ENCODE assay signal across 31 cellular contexts in the genomic region with DNA sequence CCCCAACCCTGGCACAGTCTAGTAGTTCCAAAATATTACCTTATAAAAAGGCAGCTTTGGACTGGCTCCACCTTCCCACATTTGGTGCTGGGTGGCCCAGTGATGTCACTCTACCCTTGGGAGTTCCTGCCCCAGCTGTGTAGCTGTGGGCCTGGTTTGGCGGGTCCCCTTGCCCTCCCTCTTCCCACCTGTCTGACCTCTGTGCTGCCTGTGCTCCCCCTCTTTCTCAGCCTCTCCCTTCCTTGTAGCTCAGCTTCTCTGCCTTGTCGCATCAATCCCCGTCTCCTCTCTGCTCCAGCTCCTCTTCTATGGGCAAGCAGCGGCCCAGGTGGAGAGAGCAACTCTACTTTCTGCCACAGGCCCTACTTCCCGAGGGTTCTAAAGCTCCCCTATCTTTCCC. TPM values are rescaled to one million over a fixed set of nuclear protein-coding genes. Genes with fewer than 3 reads are reported as not detected.
DNase-seq lines count a peak whose midpoint lies in the region; ATAC-seq and TF ChIP-seq lines count a peak whose summit lies in the region.
"Had no signal": no experiment of that assay in that cellular context is flagged by ENCODE, and none has a peak within 500 bp of the region (broad histone marks: within the 10 kb centered on the region; RNA-seq: fewer than 3 reads in every experiment).

No MANE protein-coding gene starts in this region.

- DNase-seq in activated CD4-positive, CD25-positive, alpha-beta regulatory T cell treated with anti-CD3 and anti-CD28 coated beads, Interleukin-2, amount 50 U/mL, for 72 hours, result peak; percentile 7
- DNase-seq in SK-N-DZ (ENCODE audit: low spot score), result peak; percentile 52
- peak; percentile 18 for DNase-seq in lung (ENCODE audit: low spot score)
- DNase-seq in NCI-H187 treated with DMSO at 0.1 percent for 48 hours (lab: John Stamatoyannopoulos, UW), result no peak
- DNase-seq in NCI-H526 (lab: John Stamatoyannopoulos, UW), result no peak
- DNase-seq: activated CD4-positive, alpha-beta T cell treated with anti-CD3 and anti-CD28 coated beads, Interleukin-2, amount 10 ng/mL, durations not matched to agents 24 days and 14 days; activated naive CD4-positive, alpha-beta T cell treated with Interleukin-2 at 50 U/mL for 16 hours; Caco-2; central memory CD4-positive, alpha-beta T cell; DMS79; esophagus squamous epithelium; foreskin keratinocyte; mesenchymal stem cell; NCI-H1092; NCI-H1694; stimulated activated CD4-positive, alpha-beta T cell treated with anti-CD3 and anti-CD28 coated beads, Interleukin-4, amount 100 ng/mL, for 24 hours; T-helper 9 cell; transverse colon had no signal

- no peak overlapping the region for H3K27ac ChIP-seq in lung (ENCODE audit: low read depth in 1 of 2, low read length in 1 of 2)
- H3K27ac ChIP-seq in stomach smooth muscle (ENCODE audit: low read length), result peak overlapping the region; percentile 1
- H3K27ac ChIP-seq: 22Rv1, C4-2B, esophagus squamous epithelium, foreskin keratinocyte, right lobe of liver, transverse colon, VCaP had no signal

- no peak overlapping the region for H3K9ac ChIP-seq in stomach smooth muscle (ENCODE audit: low read length in 2 of 2)

- H3K36me3 ChIP-seq in lung (ENCODE audit: control insufficient read depth in 2 of 2, insufficient read depth in 2 of 2, low read length in 2 of 2), result no peaks in the 10 kb centered on the region
- H3K36me3 ChIP-seq in stomach smooth muscle (ENCODE audit: control insufficient read depth in 2 of 2, insufficient read depth in 2 of 2, low read length in 2 of 2), result no peaks in the 10 kb centered on the region
- H3K36me3 ChIP-seq: esophagus squamous epithelium, heart left ventricle, right lobe of liver, transverse colon had no signal

- no peak for ATAC-seq in activated CD4-positive, CD25-positive, alpha-beta regulatory T cell treated with anti-CD3 and anti-CD28 coated beads, Interleukin-2, amount 50 U/mL, for 24 hours
- ATAC-seq in lung (ENCODE audit: insufficient read depth, low FRiP score) (no peak), HG03045 (IDR thresholded peaks at IDR 0.05; ENCODE audit: unreplicated experiment) (no peak)
- ATAC-seq: foreskin keratinocyte, right lobe of liver had no signal

- H3K9me3 ChIP-seq in lung (ENCODE audit: control insufficient read depth in 2 of 2, insufficient read depth in 1 of 2, low read length in 1 of 2) (peaks cover 0 to 1% of the 10 kb centered on the region in 2 donors), stomach smooth muscle (ENCODE audit: control insufficient read depth in 2 of 2, low read length in 2 of 2) (no peaks in the 10 kb centered on the region)
- H3K9me3 ChIP-seq: Caco-2, esophagus squamous epithelium, heart left ventricle, right lobe of liver, transverse colon had no signal

- 89 to 92% methylated on average over 5 of the region's 5 CpGs for WGBS in lung, 2 donors

- no peak overlapping the region for H3K4me3 ChIP-seq in lung
- no peak overlapping the region for H3K4me3 ChIP-seq in stomach smooth muscle (ENCODE audit: low read length in 2 of 2)
- H3K4me3 ChIP-seq: esophagus squamous epithelium, heart left ventricle, right lobe of liver, transverse colon had no signal

- no peak for TF ChIP-seq CTCF in lung (IDR thresholded peaks at IDR 0.05; ENCODE audit: control extremely low read depth, extremely low read depth)

- H3K27me3 ChIP-seq in lung (ENCODE audit: control insufficient read depth, insufficient read depth) (no peaks in the 10 kb centered on the region), stomach smooth muscle (ENCODE audit: control insufficient read depth in 1 of 2, insufficient read depth in 2 of 2, low read length in 2 of 2) (no peaks in the 10 kb centered on the region)
- H3K27me3 ChIP-seq: esophagus squamous epithelium, foreskin keratinocyte, heart left ventricle, right lobe of liver, transverse colon had no signal

- H3K4me1 ChIP-seq in lung (ENCODE audit: control insufficient read depth in 2 of 2, insufficient read depth in 2 of 2, low read length in 2 of 2) (no peaks in the 10 kb centered on the region), stomach smooth muscle (ENCODE audit: control insufficient read depth, insufficient read depth, low read length) (peaks cover 44% of the 10 kb centered on the region)
- H3K4me1 ChIP-seq: Caco-2, foreskin keratinocyte had no signal

RNA-seq across cellular contexts. Expression of a gene that starts 54.6 kb away (rescaled TPM):
- 0.44 TPM in 1 of 2 replicates, not detected in the other for polyA plus RNA-seq in SK-N-DZ (2014; cell fraction: cytosol; rRNA removed)
- polyA plus RNA-seq in SK-N-DZ (2014; cell fraction: nucleus; rRNA removed), result 0.81 and 8.5 TPM in 2 replicates
- total RNA-seq in lung, result 1 to 10 TPM; 1.7 to 5.9 TPM
- polyA plus RNA-seq in lung, result 1 to 10 TPM; 4.4 to 5.3 TPM
- total RNA-seq: activated CD4-positive, alpha-beta T cell treated with anti-CD3 and anti-CD28 coated beads, Interleukin-2, amount 10 ng/mL, durations not matched to agents 24 days and 14 days; activated T-helper 1 cell treated with anti-CD3 and anti-CD28 coated beads, Interleukin-12 subunit alpha, Interleukin-12 subunit beta, Interleukin-2, Interleukin-4 antibody, amounts not matched to agents 30 ng/mL and 10 ng/mL and 1 ng/mL, durations not matched to agents 14 hours and 24 hours and 36 hours; foreskin keratinocyte; H4; HT1080; myocyte; NCI-H460 had no signal
- polyA plus RNA-seq: foreskin keratinocyte had no signal

Comparison
In these comparisons a context has a peak if more than half of its experiments do, and no peak if none do; other contexts are left out.
1. DNase-seq: peak in activated CD4-positive, CD25-positive, alpha-beta regulatory T cell treated with anti-CD3 and anti-CD28 coated beads, Interleukin-2, amount 50 U/mL, for 72 hours (single experiment), SK-N-DZ (single experiment) and lung (single experiment); none in NCI-H187 treated with DMSO at 0.1 percent for 48 hours (single experiment) and NCI-H526 (0 of 2).